ENCODE assay signal across 1 cellular context in genomic region chr2:74267068-74267467, GRCh38.
TF ChIP-seq lines count a peak whose summit lies in the region.

No MANE protein-coding gene starts in this region.

TF ChIP-seq in K562, 482 proteins besides CTCF, POLR2A, EP300 and RAD21 (continued from another document and continues in another):
- no peak for TF ChIP-seq ZBTB33 (CRISPR knock-in tag; IDR thresholded peaks at IDR 0.05)
- TF ChIP-seq SAFB2 (IDR thresholded peaks at IDR 0.05; ENCODE audit: borderline replicate concordance, low read depth, low read length, severe bottlenecking), result no peak
- TF ChIP-seq RERE (CRISPR knock-in tag; IDR thresholded peaks at IDR 0.05; ENCODE audit: borderline replicate concordance), result no peak
- TF ChIP-seq CBX3 (IDR thresholded peaks at IDR 0.05; ENCODE audit: borderline replicate concordance in 1 of 2, low read length in 2 of 2), result no peak
- TF ChIP-seq DACH1 (IDR thresholded peaks at IDR 0.05; ENCODE audit: partially characterized antibody), result no peak
- no peak for TF ChIP-seq ZNF165 (CRISPR knock-in tag; IDR thresholded peaks at IDR 0.05; ENCODE audit: borderline replicate concordance)
- TF ChIP-seq HEY1 (CRISPR knock-in tag; IDR thresholded peaks at IDR 0.05; ENCODE audit: borderline replicate concordance), result no peak
- TF ChIP-seq ZBTB17 (CRISPR knock-in tag; IDR thresholded peaks at IDR 0.05), result no peak
- 0 out of 4 replicates have a peak, but pooled peaks of 1 of the 2 experiments have one; percentile 23 for TF ChIP-seq ARNT (IDR thresholded peaks at IDR 0.05)
- peak; percentile 19; the same call in 1 of the 2 replicates for TF ChIP-seq DPF2 (IDR thresholded peaks at IDR 0.05)
- no peak for TF ChIP-seq IRF1 (CRISPR knock-in tag; IDR thresholded peaks at IDR 0.05; ENCODE audit: borderline replicate concordance)
- TF ChIP-seq NFE2 (IDR thresholded peaks at IDR 0.05; ENCODE audit: low read depth), result peak; percentile 52; the same call in 1 of the 2 replicates
- peak; percentile 59 to 71; a peak in 3 of 4 replicates for TF ChIP-seq FOXK2 (conservative IDR thresholded peaks at IDR 0.05 in 1 of 2, IDR thresholded peaks at IDR 0.05 in 1 of 2; ENCODE audit: low read depth in 2 of 2)
- TF ChIP-seq GABPB2 (CRISPR knock-in tag; conservative IDR thresholded peaks at IDR 0.05), result no peak
- TF ChIP-seq NR2F6 (CRISPR knock-in tag; IDR thresholded peaks at IDR 0.05), result no peak
- TF ChIP-seq SMARCC2 (IDR thresholded peaks at IDR 0.05; ENCODE audit: low read depth), result no peak
- TF ChIP-seq THAP12 (CRISPR knock-in tag; IDR thresholded peaks at IDR 0.05), result no peak
- TF ChIP-seq ESRRB (CRISPR knock-in tag; IDR thresholded peaks at IDR 0.05; ENCODE audit: borderline replicate concordance), result no peak
- peak; percentile 72; the same call in 1 of the 2 replicates for TF ChIP-seq SOX6 (IDR thresholded peaks at IDR 0.05)
- no peak for TF ChIP-seq MBD2 (IDR thresholded peaks at IDR 0.05; ENCODE audit: borderline replicate concordance, low read depth)
- TF ChIP-seq RFX1 (IDR thresholded peaks at IDR 0.05), result no peak
- no peak for TF ChIP-seq ADNP (tag; IDR thresholded peaks at IDR 0.05)
- TF ChIP-seq NCOR1 (IDR thresholded peaks at IDR 0.05), result 0 out of 2 replicates have a peak, but pooled peaks have one; percentile 27
- no peak for TF ChIP-seq ZNF77 (CRISPR knock-in tag; IDR thresholded peaks at IDR 0.05)
- TF ChIP-seq ELF2 (CRISPR knock-in tag; IDR thresholded peaks at IDR 0.05), result no peak
- no peak for TF ChIP-seq KLF6 (CRISPR knock-in tag; IDR thresholded peaks at IDR 0.05; ENCODE audit: borderline replicate concordance)
- TF ChIP-seq CREB3 (tag; conservative IDR thresholded peaks at IDR 0.05; ENCODE audit: low read depth), result no peak
- no peak for TF ChIP-seq GATAD2A (IDR thresholded peaks at IDR 0.05)
- TF ChIP-seq NR2C2 (CRISPR knock-in tag; IDR thresholded peaks at IDR 0.05), result no peak
- peak; percentile 61; the same call in 1 of the 2 replicates for TF ChIP-seq NR2C2 (tag; IDR thresholded peaks at IDR 0.05)
- no peak for TF ChIP-seq KLF10 (CRISPR knock-in tag; IDR thresholded peaks at IDR 0.05)
- no peak for TF ChIP-seq ZNF316 (IDR thresholded peaks at IDR 0.05)
- TF ChIP-seq FOXP1 (CRISPR knock-in tag; IDR thresholded peaks at IDR 0.05), result no peak
- no peak for TF ChIP-seq PTRF (tag; IDR thresholded peaks at IDR 0.05)
- TF ChIP-seq ZNF324 (CRISPR knock-in tag; IDR thresholded peaks at IDR 0.05), result no peak
- TF ChIP-seq MLLT1 (IDR thresholded peaks at IDR 0.05), result no peak
- no peak for TF ChIP-seq GATA2 (CRISPR knock-in tag; IDR thresholded peaks at IDR 0.05)
- TF ChIP-seq PRDM10 (IDR thresholded peaks at IDR 0.05; ENCODE audit: partially characterized antibody), result no peak
- TF ChIP-seq KHSRP (IDR thresholded peaks at IDR 0.05), result no peak
- no peak for TF ChIP-seq ZNF785 (CRISPR knock-in tag; IDR thresholded peaks at IDR 0.05)
- TF ChIP-seq ARID1B (IDR thresholded peaks at IDR 0.05), result no peak
- no peak for TF ChIP-seq GABPA (tag; conservative IDR thresholded peaks at IDR 0.05; ENCODE audit: low read depth)
- TF ChIP-seq ZNF146 (CRISPR knock-in tag; IDR thresholded peaks at IDR 0.05; ENCODE audit: unreplicated experiment), result no peak
- TF ChIP-seq LEF1 (IDR thresholded peaks at IDR 0.05), result peak; percentile 91; the same call in 1 of the 2 replicates
- peak; percentile 82 for TF ChIP-seq ARID3A (IDR thresholded peaks at IDR 0.05; ENCODE audit: borderline replicate concordance, low read depth, low read length)
